Comparison of ENCODE assay signal across 1 cellular context in the genomic region with DNA sequence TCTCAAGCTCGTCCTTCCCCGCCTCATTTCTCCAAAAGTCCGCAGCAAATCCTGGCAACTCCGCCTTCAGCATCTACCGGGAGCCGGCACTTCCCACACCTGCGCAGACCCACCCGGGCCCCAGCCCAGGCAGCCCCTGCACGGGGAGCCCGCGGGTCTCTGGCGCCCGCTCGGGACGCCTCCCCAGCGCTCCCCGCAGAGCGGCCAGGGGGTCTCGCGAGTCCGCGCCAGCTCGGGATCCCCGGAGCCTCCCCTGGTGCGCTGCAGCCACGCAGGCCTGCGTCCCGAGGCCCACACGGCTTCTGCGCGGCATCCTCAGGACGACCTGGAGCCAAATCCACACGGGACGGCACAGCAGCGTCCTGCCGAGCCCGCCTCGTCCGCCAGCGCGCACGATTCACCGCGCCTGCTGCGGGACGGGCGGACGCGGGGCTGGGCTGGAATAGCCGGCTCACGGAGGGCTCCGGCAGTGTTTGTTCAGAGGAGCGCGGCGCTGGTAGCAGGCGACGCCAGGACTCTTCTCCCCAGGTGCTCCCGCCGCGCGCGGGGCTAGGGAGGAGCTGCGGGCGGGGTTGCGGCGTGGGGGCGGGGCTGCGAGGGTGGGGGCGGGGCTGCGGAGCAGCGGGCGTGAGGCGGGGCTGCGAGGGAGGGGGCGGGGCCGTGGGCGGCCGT.
TF ChIP-seq lines count a peak whose summit lies in the region.

No MANE protein-coding gene starts in this region.

TF ChIP-seq in K562, 482 proteins besides CTCF, POLR2A, EP300 and RAD21 (continued from another document and continues in another):
- TF ChIP-seq XRCC4 (IDR thresholded peaks at IDR 0.05; ENCODE audit: extremely low read depth, insufficient read depth, insufficient read length): no peak
- TF ChIP-seq HMGN3 (IDR thresholded peaks at IDR 0.05; ENCODE audit: borderline replicate concordance, extremely low read depth, insufficient read length, low read depth, low read length): peak; percentile 9
- TF ChIP-seq NFRKB (IDR thresholded peaks at IDR 0.05; ENCODE audit: low read depth): no peak
- 0 out of 2 replicates have a peak, but pooled peaks have one; percentile 16 for TF ChIP-seq GTF2E2 (tag; IDR thresholded peaks at IDR 0.05)
- TF ChIP-seq ARHGAP35 (IDR thresholded peaks at IDR 0.05; ENCODE audit: partially characterized antibody): no peak
- TF ChIP-seq, protein P1, sequence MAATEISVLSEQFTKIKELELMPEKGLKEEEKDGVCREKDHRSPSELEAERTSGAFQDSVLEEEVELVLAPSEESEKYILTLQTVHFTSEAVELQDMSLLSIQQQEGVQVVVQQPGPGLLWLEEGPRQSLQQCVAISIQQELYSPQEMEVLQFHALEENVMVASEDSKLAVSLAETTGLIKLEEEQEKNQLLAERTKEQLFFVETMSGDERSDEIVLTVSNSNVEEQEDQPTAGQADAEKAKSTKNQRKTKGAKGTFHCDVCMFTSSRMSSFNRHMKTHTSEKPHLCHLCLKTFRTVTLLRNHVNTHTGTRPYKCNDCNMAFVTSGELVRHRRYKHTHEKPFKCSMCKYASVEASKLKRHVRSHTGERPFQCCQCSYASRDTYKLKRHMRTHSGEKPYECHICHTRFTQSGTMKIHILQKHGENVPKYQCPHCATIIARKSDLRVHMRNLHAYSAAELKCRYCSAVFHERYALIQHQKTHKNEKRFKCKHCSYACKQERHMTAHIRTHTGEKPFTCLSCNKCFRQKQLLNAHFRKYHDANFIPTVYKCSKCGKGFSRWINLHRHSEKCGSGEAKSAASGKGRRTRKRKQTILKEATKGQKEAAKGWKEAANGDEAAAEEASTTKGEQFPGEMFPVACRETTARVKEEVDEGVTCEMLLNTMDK (IDR thresholded peaks at IDR 0.05; ENCODE audit: borderline replicate concordance, insufficient read depth, low read depth, low read length, poor library complexity, severe bottlenecking): no peak
- TF ChIP-seq PURB (CRISPR knock-in tag; IDR thresholded peaks at IDR 0.05; ENCODE audit: low read depth): no peak
- TF ChIP-seq NONO (IDR thresholded peaks at IDR 0.05; ENCODE audit: low read depth in 2 of 2, low read length in 1 of 2): peak in 1 of 2 experiments; percentile 47; a peak in 1 of 4 replicates
- TF ChIP-seq CHD4 (IDR thresholded peaks at IDR 0.05; ENCODE audit: insufficient read depth, insufficient replicate concordance, low read depth, low read length, poor library complexity, severe bottlenecking): no peak
- TF ChIP-seq CBX1 (IDR thresholded peaks at IDR 0.05; ENCODE audit: low read depth): no peak
- no peak for TF ChIP-seq GABPB1 (CRISPR knock-in tag; IDR thresholded peaks at IDR 0.05)
- TF ChIP-seq ZNF583 (CRISPR knock-in tag; IDR thresholded peaks at IDR 0.05): no peak
- TF ChIP-seq, protein P2, sequence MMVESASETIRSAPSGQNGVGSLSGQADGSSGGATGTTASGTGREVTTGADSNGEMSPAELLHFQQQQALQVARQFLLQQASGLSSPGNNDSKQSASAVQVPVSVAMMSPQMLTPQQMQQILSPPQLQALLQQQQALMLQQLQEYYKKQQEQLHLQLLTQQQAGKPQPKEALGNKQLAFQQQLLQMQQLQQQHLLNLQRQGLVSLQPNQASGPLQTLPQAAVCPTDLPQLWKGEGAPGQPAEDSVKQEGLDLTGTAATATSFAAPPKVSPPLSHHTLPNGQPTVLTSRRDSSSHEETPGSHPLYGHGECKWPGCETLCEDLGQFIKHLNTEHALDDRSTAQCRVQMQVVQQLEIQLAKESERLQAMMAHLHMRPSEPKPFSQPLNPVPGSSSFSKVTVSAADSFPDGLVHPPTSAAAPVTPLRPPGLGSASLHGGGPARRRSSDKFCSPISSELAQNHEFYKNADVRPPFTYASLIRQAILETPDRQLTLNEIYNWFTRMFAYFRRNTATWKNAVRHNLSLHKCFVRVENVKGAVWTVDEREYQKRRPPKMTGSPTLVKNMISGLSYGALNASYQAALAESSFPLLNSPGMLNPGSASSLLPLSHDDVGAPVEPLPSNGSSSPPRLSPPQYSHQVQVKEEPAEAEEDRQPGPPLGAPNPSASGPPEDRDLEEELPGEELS (CRISPR knock-in tag; IDR thresholded peaks at IDR 0.05; ENCODE audit: borderline replicate concordance): 0 out of 2 replicates have a peak, but pooled peaks have one; percentile 31
- no peak for TF ChIP-seq CBX5 (IDR thresholded peaks at IDR 0.05; ENCODE audit: borderline replicate concordance, low read depth)
- TF ChIP-seq, protein P3, sequence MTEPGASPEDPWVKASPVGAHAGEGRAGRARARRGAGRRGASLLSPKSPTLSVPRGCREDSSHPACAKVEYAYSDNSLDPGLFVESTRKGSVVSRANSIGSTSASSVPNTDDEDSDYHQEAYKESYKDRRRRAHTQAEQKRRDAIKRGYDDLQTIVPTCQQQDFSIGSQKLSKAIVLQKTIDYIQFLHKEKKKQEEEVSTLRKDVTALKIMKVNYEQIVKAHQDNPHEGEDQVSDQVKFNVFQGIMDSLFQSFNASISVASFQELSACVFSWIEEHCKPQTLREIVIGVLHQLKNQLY (CRISPR knock-in tag; conservative IDR thresholded peaks at IDR 0.05): no peak
- no peak for TF ChIP-seq ETV5 (CRISPR knock-in tag; IDR thresholded peaks at IDR 0.05; ENCODE audit: low read depth)
- no peak for TF ChIP-seq SUPT5H (IDR thresholded peaks at IDR 0.05)
- TF ChIP-seq, protein P4, sequence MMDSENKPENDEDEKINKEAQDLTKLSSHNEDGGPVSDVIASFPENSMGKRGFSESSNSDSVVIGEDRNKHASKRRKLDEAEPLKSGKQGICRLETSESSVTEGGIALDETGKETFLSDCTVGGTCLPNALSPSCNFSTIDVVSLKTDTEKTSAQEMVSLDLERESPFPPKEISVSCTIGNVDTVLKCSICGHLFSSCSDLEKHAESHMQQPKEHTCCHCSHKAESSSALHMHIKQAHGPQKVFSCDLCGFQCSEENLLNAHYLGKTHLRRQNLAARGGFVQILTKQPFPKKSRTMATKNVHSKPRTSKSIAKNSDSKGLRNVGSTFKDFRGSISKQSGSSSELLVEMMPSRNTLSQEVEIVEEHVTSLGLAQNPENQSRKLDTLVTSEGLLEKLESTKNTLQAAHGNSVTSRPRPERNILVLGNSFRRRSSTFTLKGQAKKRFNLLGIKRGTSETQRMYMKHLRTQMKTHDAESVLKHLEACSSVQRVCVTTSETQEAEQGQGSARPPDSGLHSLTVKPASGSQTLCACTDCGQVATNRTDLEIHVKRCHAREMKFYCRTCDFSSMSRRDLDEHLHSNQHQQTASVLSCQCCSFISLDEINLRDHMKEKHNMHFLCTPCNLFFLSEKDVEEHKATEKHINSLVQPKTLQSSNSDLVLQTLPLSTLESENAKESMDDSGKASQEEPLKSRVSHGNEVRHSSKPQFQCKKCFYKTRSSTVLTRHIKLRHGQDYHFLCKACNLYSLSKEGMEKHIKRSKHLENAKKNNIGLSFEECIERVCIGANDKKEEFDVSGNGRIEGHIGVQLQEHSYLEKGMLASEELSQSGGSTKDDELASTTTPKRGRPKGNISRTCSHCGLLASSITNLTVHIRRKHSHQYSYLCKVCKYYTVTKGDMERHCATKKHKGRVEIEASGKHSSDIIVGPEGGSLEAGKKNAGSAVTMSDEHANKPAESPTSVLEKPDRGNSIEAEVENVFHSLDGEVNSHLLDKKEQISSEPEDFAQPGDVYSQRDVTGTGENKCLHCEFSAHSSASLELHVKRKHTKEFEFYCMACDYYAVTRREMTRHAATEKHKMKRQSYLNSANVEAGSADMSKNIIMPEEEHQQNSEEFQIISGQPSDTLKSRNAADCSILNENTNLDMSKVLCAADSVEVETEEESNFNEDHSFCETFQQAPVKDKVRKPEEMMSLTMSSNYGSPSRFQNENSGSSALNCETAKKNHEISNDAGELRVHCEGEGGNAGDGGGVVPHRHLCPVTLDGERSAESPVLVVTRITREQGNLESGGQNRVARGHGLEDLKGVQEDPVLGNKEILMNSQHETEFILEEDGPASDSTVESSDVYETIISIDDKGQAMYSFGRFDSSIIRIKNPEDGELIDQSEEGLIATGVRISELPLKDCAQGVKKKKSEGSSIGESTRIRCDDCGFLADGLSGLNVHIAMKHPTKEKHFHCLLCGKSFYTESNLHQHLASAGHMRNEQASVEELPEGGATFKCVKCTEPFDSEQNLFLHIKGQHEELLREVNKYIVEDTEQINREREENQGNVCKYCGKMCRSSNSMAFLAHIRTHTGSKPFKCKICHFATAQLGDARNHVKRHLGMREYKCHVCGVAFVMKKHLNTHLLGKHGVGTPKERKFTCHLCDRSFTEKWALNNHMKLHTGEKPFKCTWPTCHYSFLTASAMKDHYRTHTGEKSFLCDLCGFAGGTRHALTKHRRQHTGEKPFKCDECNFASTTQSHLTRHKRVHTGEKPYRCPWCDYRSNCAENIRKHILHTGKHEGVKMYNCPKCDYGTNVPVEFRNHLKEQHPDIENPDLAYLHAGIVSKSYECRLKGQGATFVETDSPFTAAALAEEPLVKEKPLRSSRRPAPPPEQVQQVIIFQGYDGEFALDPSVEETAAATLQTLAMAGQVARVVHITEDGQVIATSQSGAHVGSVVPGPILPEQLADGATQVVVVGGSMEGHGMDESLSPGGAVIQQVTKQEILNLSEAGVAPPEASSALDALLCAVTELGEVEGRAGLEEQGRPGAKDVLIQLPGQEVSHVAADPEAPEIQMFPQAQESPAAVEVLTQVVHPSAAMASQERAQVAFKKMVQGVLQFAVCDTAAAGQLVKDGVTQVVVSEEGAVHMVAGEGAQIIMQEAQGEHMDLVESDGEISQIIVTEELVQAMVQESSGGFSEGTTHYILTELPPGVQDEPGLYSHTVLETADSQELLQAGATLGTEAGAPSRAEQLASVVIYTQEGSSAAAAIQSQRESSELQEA (IDR thresholded peaks at IDR 0.05; ENCODE audit: low read depth): no peak
- no peak for TF ChIP-seq FIP1L1 (IDR thresholded peaks at IDR 0.05; ENCODE audit: low read depth, low read length, poor library complexity, severe bottlenecking)
- TF ChIP-seq HMG20A (CRISPR knock-in tag; conservative IDR thresholded peaks at IDR 0.05): no peak
- peak; percentile 93 for TF ChIP-seq KDM2B (CRISPR knock-in tag; IDR thresholded peaks at IDR 0.05)
- TF ChIP-seq CEBPG (CRISPR knock-in tag; IDR thresholded peaks at IDR 0.05): no peak
- TF ChIP-seq CEBPG (tag; conservative IDR thresholded peaks at IDR 0.05 in 1 of 2, IDR thresholded peaks at IDR 0.05 in 1 of 2): no peak
- peak; percentile 73 to 78 for TF ChIP-seq NRF1 (conservative IDR thresholded peaks at IDR 0.05 in 1 of 2, IDR thresholded peaks at IDR 0.05 in 1 of 2)
- no peak for TF ChIP-seq TEAD1 (CRISPR knock-in tag; IDR thresholded peaks at IDR 0.05)
- TF ChIP-seq, protein P5, sequence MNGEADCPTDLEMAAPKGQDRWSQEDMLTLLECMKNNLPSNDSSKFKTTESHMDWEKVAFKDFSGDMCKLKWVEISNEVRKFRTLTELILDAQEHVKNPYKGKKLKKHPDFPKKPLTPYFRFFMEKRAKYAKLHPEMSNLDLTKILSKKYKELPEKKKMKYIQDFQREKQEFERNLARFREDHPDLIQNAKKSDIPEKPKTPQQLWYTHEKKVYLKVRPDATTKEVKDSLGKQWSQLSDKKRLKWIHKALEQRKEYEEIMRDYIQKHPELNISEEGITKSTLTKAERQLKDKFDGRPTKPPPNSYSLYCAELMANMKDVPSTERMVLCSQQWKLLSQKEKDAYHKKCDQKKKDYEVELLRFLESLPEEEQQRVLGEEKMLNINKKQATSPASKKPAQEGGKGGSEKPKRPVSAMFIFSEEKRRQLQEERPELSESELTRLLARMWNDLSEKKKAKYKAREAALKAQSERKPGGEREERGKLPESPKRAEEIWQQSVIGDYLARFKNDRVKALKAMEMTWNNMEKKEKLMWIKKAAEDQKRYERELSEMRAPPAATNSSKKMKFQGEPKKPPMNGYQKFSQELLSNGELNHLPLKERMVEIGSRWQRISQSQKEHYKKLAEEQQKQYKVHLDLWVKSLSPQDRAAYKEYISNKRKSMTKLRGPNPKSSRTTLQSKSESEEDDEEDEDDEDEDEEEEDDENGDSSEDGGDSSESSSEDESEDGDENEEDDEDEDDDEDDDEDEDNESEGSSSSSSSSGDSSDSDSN (IDR thresholded peaks at IDR 0.05; ENCODE audit: borderline replicate concordance in 1 of 2, low read depth in 2 of 2, low read length in 2 of 2): 0 out of 4 replicates have a peak, but pooled peaks of 1 of the 2 experiments have one; percentile 26
- no peak for TF ChIP-seq CEBPB (tag; IDR thresholded peaks at IDR 0.05)
- TF ChIP-seq ZNF57 (CRISPR knock-in tag; IDR thresholded peaks at IDR 0.05): no peak
- no peak; the same call in 1 of the 2 replicates for TF ChIP-seq ZFX (CRISPR knock-in tag; IDR thresholded peaks at IDR 0.05)
- no peak for TF ChIP-seq ASH1L (IDR thresholded peaks at IDR 0.05; ENCODE audit: borderline replicate concordance, low read depth, partially characterized antibody)
- no peak for TF ChIP-seq ZBTB8A (IDR thresholded peaks at IDR 0.05; ENCODE audit: partially characterized antibody)
- TF ChIP-seq ZBTB7A (IDR thresholded peaks at IDR 0.05; ENCODE audit: borderline replicate concordance, control insufficient read depth, low read depth, low read length): peak; percentile 22; the same call in 1 of the 2 replicates
- TF ChIP-seq CXXC5 (CRISPR knock-in tag; IDR thresholded peaks at IDR 0.05): peak; percentile 71
- no peak for TF ChIP-seq CREM (IDR thresholded peaks at IDR 0.05; ENCODE audit: low read depth)
- TF ChIP-seq RBBP5 (IDR thresholded peaks at IDR 0.05; ENCODE audit: borderline replicate concordance, insufficient read depth, low read length, poor library complexity, severe bottlenecking): peak; percentile 72
- no peak for TF ChIP-seq PHF21A (IDR thresholded peaks at IDR 0.05; ENCODE audit: borderline replicate concordance, low read depth)
- TF ChIP-seq STAT5B (CRISPR knock-in tag; IDR thresholded peaks at IDR 0.05): no peak
- TF ChIP-seq, protein P6, sequence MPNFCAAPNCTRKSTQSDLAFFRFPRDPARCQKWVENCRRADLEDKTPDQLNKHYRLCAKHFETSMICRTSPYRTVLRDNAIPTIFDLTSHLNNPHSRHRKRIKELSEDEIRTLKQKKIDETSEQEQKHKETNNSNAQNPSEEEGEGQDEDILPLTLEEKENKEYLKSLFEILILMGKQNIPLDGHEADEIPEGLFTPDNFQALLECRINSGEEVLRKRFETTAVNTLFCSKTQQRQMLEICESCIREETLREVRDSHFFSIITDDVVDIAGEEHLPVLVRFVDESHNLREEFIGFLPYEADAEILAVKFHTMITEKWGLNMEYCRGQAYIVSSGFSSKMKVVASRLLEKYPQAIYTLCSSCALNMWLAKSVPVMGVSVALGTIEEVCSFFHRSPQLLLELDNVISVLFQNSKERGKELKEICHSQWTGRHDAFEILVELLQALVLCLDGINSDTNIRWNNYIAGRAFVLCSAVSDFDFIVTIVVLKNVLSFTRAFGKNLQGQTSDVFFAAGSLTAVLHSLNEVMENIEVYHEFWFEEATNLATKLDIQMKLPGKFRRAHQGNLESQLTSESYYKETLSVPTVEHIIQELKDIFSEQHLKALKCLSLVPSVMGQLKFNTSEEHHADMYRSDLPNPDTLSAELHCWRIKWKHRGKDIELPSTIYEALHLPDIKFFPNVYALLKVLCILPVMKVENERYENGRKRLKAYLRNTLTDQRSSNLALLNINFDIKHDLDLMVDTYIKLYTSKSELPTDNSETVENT (CRISPR knock-in tag; IDR thresholded peaks at IDR 0.05): peak; percentile 15; the same call in 1 of the 2 replicates
- TF ChIP-seq KLF16 (IDR thresholded peaks at IDR 0.05): no peak
- no peak for TF ChIP-seq HNRNPH1 (optimal IDR thresholded peaks at IDR 0.05; ENCODE audit: low read depth, low read length)
